In the genomic region with DNA sequence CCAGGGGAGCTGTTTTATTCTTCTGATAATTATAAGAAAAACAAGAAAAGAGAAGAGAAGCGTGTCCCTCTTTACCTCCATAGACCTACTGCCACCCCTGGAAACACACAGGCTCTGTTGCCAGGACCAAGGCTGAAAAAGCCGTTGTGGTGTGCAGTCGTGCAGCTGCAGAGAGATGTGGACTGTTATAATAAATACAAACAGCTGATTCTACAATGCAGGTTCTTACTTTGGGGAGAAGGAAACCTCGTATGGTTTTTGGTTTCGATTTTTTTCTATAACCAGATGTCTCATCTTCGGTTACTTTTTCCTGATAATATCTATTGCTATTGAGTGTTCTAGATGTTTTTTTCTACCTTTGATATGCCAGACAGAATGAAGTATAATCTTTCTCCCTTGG, we compare ENCODE assay signal across 11 cellular contexts. TPM values are rescaled to one million over a fixed set of nuclear protein-coding genes. Genes with fewer than 3 reads are reported as not detected.
DNase-seq lines count a peak whose midpoint lies in the region; ATAC-seq and TF ChIP-seq lines count a peak whose summit lies in the region.
"Had no signal": no experiment of that assay in that cellular context is flagged by ENCODE, and none has a peak within 500 bp of the region (broad histone marks: within the 10 kb centered on the region; RNA-seq: fewer than 3 reads in every experiment).

No MANE protein-coding gene starts in this region.

- no peak overlapping the region for H3K4me3 ChIP-seq in coronary artery

- H3K27ac ChIP-seq in coronary artery, result no peak overlapping the region

- no peaks in the 10 kb centered on the region for H3K9me3 Mint-ChIP-seq in activated CD4-positive, alpha-beta memory T cell treated with anti-CD3 and anti-CD28 coated beads, Interleukin-2, amount 10 ng/mL, durations not matched to agents 7 days and 5 days
- H3K9me3 Mint-ChIP-seq in natural killer cell, result no peaks in the 10 kb centered on the region

- intact Hi-C loops in natural killer cell (cut with micrococcal nuclease), result no loop called here

- H3K27ac Mint-ChIP-seq in activated CD4-positive, alpha-beta memory T cell treated with anti-CD3 and anti-CD28 coated beads, Interleukin-2, amount 10 ng/mL, durations not matched to agents 7 days and 5 days, result peak overlapping the region; percentile 92
- peak overlapping the region; percentile 76 to 96 for H3K27ac Mint-ChIP-seq in natural killer cell

- H3K27me3 Mint-ChIP-seq in activated CD4-positive, alpha-beta memory T cell treated with anti-CD3 and anti-CD28 coated beads, Interleukin-2, amount 10 ng/mL, durations not matched to agents 7 days and 5 days, result no peaks in the 10 kb centered on the region
- no peaks in the 10 kb centered on the region for H3K27me3 Mint-ChIP-seq in natural killer cell (ENCODE audit: low read depth in 2 of 2)

- peak; percentile 28 for DNase-seq in NCI-H748 (lab: John Stamatoyannopoulos, UW; ENCODE audit: unreplicated experiment)
- no peak for DNase-seq in NCI-H748 treated with DMSO at 0.1 percent for 48 hours (lab: John Stamatoyannopoulos, UW)
- DNase-seq in activated CD4-positive, alpha-beta memory T cell treated with anti-CD3 and anti-CD28 coated beads, Interleukin-2, amount 10 ng/mL, durations not matched to agents 7 days and 5 days, result peak; percentile 63
- no peak for DNase-seq in natural killer cell
- DNase-seq in NCI-H524 treated with DMSO at 0.1 percent for 48 hours (lab: John Stamatoyannopoulos, UW), result no peak
- DNase-seq in coronary artery (ENCODE audit: low spot score), result no peak
- DNase-seq: 8988T; activated CD4-positive, alpha-beta T cell treated with anti-CD3 and anti-CD28 coated beads for 1 hour; H7 had no signal

- peaks cover 93% of the 10 kb centered on the region for H3K4me1 Mint-ChIP-seq in activated CD4-positive, alpha-beta memory T cell treated with anti-CD3 and anti-CD28 coated beads, Interleukin-2, amount 10 ng/mL, durations not matched to agents 7 days and 5 days
- H3K4me1 Mint-ChIP-seq in natural killer cell, result peaks cover 88 to 91% of the 10 kb centered on the region in 2 donors

- H3K36me3 Mint-ChIP-seq in activated CD4-positive, alpha-beta memory T cell treated with anti-CD3 and anti-CD28 coated beads, Interleukin-2, amount 10 ng/mL, durations not matched to agents 7 days and 5 days (ENCODE audit: low read depth), result peaks cover 65% of the 10 kb centered on the region
- peaks cover 19% of the 10 kb centered on the region for H3K36me3 Mint-ChIP-seq in natural killer cell

- TF ChIP-seq CTCF in natural killer cell (IDR thresholded peaks at IDR 0.05), result no peak
- TF ChIP-seq CTCF in coronary artery (IDR thresholded peaks at IDR 0.05), result no peak

- POLR2A ChIA-PET in activated CD4-positive, alpha-beta memory T cell treated with anti-CD3 and anti-CD28 coated beads, Interleukin-2, amount 10 ng/mL, durations not matched to agents 7 days and 5 days (lab: Charles Lee), result interaction anchor here (1.1 to 19.0 kb wide), 9 partner anchors 10 to 38 kb away, joined by 4 to 508 read pairs (median 71); no protein-coding TSS in a partner anchor

- ATAC-seq in HG02798 (IDR thresholded peaks at IDR 0.05; ENCODE audit: poor library complexity, unreplicated experiment) (peak; percentile 68), natural killer cell (peak; percentile 46 to 66 (median 46)), HG02610 (IDR thresholded peaks at IDR 0.05; ENCODE audit: unreplicated experiment) (no peak)

- H3K4me3 Mint-ChIP-seq in activated CD4-positive, alpha-beta memory T cell treated with anti-CD3 and anti-CD28 coated beads, Interleukin-2, amount 10 ng/mL, durations not matched to agents 7 days and 5 days, result peak overlapping the region; percentile 75
- H3K4me3 Mint-ChIP-seq in natural killer cell, result peak overlapping the region; percentile 75

- CTCF ChIA-PET in activated CD4-positive, alpha-beta memory T cell treated with anti-CD3 and anti-CD28 coated beads, Interleukin-2, amount 10 ng/mL, durations not matched to agents 7 days and 5 days (lab: Charles Lee), result interaction anchor here (0.8 to 12.6 kb wide), 8 partner anchors 10 to 92 kb away, joined by 3 to 97 read pairs (median 9); partner anchors contain the start of gene FYB1

RNA-seq across cellular contexts. Expression of gene FYB1, which starts 28.1 kb away (rescaled TPM):
- total RNA-seq in activated CD4-positive, alpha-beta memory T cell treated with anti-CD3 and anti-CD28 coated beads, Interleukin-2, amount 10 ng/mL, durations not matched to agents 7 days and 5 days, result 100 to 1,000 TPM; 260 to 270 TPM
- 100 to 1,000 TPM; 277 to 340 (median 295) TPM for total RNA-seq in natural killer cell
- total RNA-seq: H7 had no signal

Comparison
In these comparisons a context has a peak if more than half of its experiments do, and no peak if none do; other contexts are left out.
1. DNase-seq: peak in NCI-H748 (single experiment) and activated CD4-positive, alpha-beta memory T cell treated with anti-CD3 and anti-CD28 coated beads, Interleukin-2, amount 10 ng/mL, durations not matched to agents 7 days and 5 days (single experiment); none in NCI-H748 treated with DMSO at 0.1 percent for 48 hours (single experiment), natural killer cell (single experiment), NCI-H524 treated with DMSO at 0.1 percent for 48 hours (single experiment) and coronary artery (single experiment).